Comparison of ENCODE assay signal across 32 cellular contexts in genomic region chr6:79369026-79369425, GRCh38.
"Had no signal": no experiment of that assay in that cellular context is flagged by ENCODE, and none has a peak within 500 bp of the region (broad histone marks: within the 10 kb centered on the region; RNA-seq: fewer than 3 reads in every experiment).

No MANE protein-coding gene starts in this region.

- H3K4me1 ChIP-seq: adrenal gland, ascending aorta, breast epithelium had no signal

- H3K9me3 ChIP-seq: adrenal gland had no signal

- H3K27ac ChIP-seq: adrenal gland, ascending aorta, body of pancreas, brain microvascular endothelial cell, breast epithelium, cardiac muscle cell had no signal

- ATAC-seq: activated naive CD4-positive, alpha-beta T cell treated with anti-CD3 and anti-CD28 coated beads, Interleukin-2, amount 50 U/mL, for 72 hours; activated naive CD8-positive, alpha-beta T cell treated with anti-CD3 and anti-CD28 coated beads, Interleukin-2, amount 50 U/mL, for 24 hours; activated T-cell treated with anti-CD3 and anti-CD28 coated beads, Interleukin-2, amount 50 U/mL, for 4 hours; activated T-cell treated with anti-CD3 and anti-CD28 coated beads, Interleukin-2, amount 50 U/mL, for 72 hours; activated T-helper 17 cell treated with anti-CD3 and anti-CD28 coated beads, Interleukin-2, amount 50 U/mL, for 72 hours; body of pancreas had no signal

- DNase-seq: activated effector memory CD4-positive, alpha-beta T cell treated with anti-CD3 and anti-CD28 coated beads, Interleukin-2, amount 50 U/mL, for 16 hours; activated effector memory CD4-positive, alpha-beta T cell treated with Interleukin-2 at 50 U/mL for 16 hours; activated gamma-delta T cell; activated gamma-delta T cell treated with Interleukin-2 at 50 U/mL for 16 hours; activated naive CD4-positive, alpha-beta T cell; activated naive CD4-positive, alpha-beta T cell treated with anti-CD3 and anti-CD28 coated beads for 36 hours; activated naive CD4-positive, alpha-beta T cell treated with anti-CD3 and anti-CD28 coated beads, Interleukin-2, amount 10 ng/mL, durations not matched to agents 7 days and 5 days; activated naive CD4-positive, alpha-beta T cell treated with anti-CD3 and anti-CD28 coated beads, Interleukin-2, amount 50 U/mL, for 16 hours; activated naive CD4-positive, alpha-beta T cell treated with Interleukin-2 at 50 U/mL for 16 hours; activated naive CD8-positive, alpha-beta T cell treated with anti-CD3 and anti-CD28 coated beads for 36 hours; activated naive CD8-positive, alpha-beta T cell treated with anti-CD3 and anti-CD28 coated beads, Interleukin-2, amount 10 ng/mL, durations not matched to agents 7 days and 5 days; activated naive CD8-positive, alpha-beta T cell treated with anti-CD3 and anti-CD28 coated beads, Interleukin-2, amount 50 U/mL, for 24 hours; activated T-cell treated with anti-CD3 and anti-CD28 coated beads, Interleukin-2, amount 50 U/mL, for 1 hour; activated T-cell treated with anti-CD3 and anti-CD28 coated beads, Interleukin-2, amount 50 U/mL, for 24 hours; activated T-cell treated with anti-CD3 and anti-CD28 coated beads, Interleukin-2, amount 50 U/mL, for 4 hours; activated T-cell treated with anti-CD3 and anti-CD28 coated beads, Interleukin-2, amount 50 U/mL, for 48 hours; activated T-cell treated with anti-CD3 and anti-CD28 coated beads, Interleukin-2, amount 50 U/mL, for 72 hours; adrenal gland; amniotic stem cell; amygdala; anterior cingulate cortex; aorta; body of pancreas; brain microvascular endothelial cell; caudate nucleus; central memory CD4-positive, alpha-beta T cell; cerebellar nuclear complex had no signal

- H3K27me3 ChIP-seq: adrenal gland, ascending aorta, body of pancreas, brain microvascular endothelial cell, breast epithelium, cardiac muscle cell had no signal

- H3K4me3 ChIP-seq: adrenal gland, ascending aorta, body of pancreas, breast epithelium, cardiac muscle cell had no signal

- H3K36me3 ChIP-seq: adrenal gland, ascending aorta, brain microvascular endothelial cell, breast epithelium, cardiac muscle cell had no signal
